18 cellular contexts compared by ENCODE assay signal in the genomic region with DNA sequence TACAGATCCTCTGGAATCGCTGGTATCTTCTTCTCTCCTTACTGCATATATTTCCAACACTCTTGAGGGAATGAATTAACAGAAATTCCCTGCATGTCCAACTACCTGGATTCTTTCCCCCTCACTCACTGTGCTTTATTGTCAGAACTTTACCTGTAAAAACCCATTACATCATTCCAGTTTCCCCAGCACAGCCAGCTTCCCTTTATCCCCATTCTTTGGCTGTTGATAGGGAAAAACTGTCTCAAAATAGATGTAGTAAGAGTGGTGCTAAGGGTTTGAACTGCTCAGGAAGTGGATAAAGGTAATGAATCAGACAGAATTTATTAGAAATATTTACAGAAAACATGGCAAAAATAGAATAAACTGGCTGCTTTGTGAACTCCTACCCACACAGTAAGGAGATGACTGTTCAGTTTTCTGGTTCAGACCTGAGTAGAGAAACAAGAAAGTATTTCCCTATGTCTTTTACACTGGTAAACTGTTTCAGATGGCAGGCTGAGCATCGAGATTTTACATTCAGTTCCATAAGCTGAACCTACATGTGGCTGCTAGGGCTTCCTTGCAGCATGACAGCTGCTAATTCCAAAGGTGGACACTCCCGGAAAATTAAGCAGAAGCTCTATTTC.
"Had no signal": no experiment of that assay in that cellular context is flagged by ENCODE, and none has a peak within 500 bp of the region (broad histone marks: within the 10 kb centered on the region; RNA-seq: fewer than 3 reads in every experiment).

No MANE protein-coding gene starts in this region.

- H3K27ac ChIP-seq: breast epithelium, colonic mucosa had no signal

- ATAC-seq: activated CD8-positive, alpha-beta memory T cell treated with anti-CD3 and anti-CD28 coated beads, Interleukin-2, amount 10 ng/mL, durations not matched to agents 7 days and 5 days; activated T-cell treated with anti-CD3 and anti-CD28 coated beads, Interleukin-2, amount 50 U/mL, for 4 hours had no signal

- DNase-seq: activated CD4-positive, alpha-beta T cell treated with anti-CD3 and anti-CD28 coated beads, Interleukin-2, amount 10 ng/mL, durations not matched to agents 24 days and 14 days; activated CD4-positive, alpha-beta T cell treated with anti-CD3 and anti-CD28 coated beads, Interleukin-2, amount 50 U/mL, for 48 hours; activated CD4-positive, CD25-positive, alpha-beta regulatory T cell treated with anti-CD3 and anti-CD28 coated beads, Interleukin-2, amount 50 U/mL, for 72 hours; activated CD8-positive, alpha-beta memory T cell treated with anti-CD3 and anti-CD28 coated beads, Interleukin-2, amount 10 ng/mL, durations not matched to agents 7 days and 5 days; activated effector memory CD4-positive, alpha-beta T cell treated with anti-CD3 and anti-CD28 coated beads, Interleukin-2, amount 50 U/mL, for 16 hours; activated naive CD4-positive, alpha-beta T cell treated with anti-CD3 and anti-CD28 coated beads, Interleukin-2, amount 10 ng/mL, durations not matched to agents 7 days and 5 days; activated naive CD8-positive, alpha-beta T cell treated with anti-CD3 and anti-CD28 coated beads for 36 hours; activated T-cell treated with anti-CD3 and anti-CD28 coated beads, Interleukin-2, amount 50 U/mL, for 4 hours; caudate nucleus; colonic mucosa; NCI-H1092; NCI-H1417 treated with DMSO at 0.1 percent for 48 hours; NCI-H187; NCI-H2081; NCI-H510A treated with DMSO at 0.1 percent for 48 hours; NCI-H69; SHP77 treated with DMSO at 0.1 percent for 48 hours had no signal

- H3K4me3 ChIP-seq: breast epithelium, colonic mucosa had no signal

- H3K36me3 ChIP-seq: breast epithelium, colonic mucosa had no signal

- H3K4me1 ChIP-seq: breast epithelium, colonic mucosa had no signal

- H3K27me3 ChIP-seq: breast epithelium, colonic mucosa had no signal

- H3K9me3 ChIP-seq: breast epithelium, colonic mucosa had no signal
